ENCODE assay signal across 8 cellular contexts in the genomic region with DNA sequence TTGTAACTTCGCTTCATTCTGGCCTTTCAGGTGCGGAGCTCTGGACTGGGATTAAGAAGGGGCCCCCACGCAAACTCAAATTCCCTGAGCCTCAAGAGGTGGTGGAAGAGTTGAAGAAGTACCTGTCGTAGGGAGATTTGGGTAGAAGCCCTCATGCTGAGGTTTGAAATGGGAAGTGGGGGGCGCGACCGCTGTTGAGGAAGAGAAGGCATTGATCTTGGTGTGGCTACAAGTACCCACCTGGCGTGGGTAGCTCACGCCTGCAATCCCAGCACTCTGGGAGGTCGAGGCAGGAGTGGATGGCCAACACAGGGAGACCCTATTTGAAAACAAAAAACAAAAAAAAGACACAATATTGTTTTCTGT. TPM values are rescaled to one million over a fixed set of nuclear protein-coding genes. Genes with fewer than 3 reads are reported as not detected.
A peak's percentile ranks its signal among the peaks of the same experiment; 100 is the strongest.
DNase-seq lines count a peak whose midpoint lies in the region; ATAC-seq and TF ChIP-seq lines count a peak whose summit lies in the region.

No MANE protein-coding gene starts in this region.

- no peaks in the 10 kb centered on the region for H3K27me3 Mint-ChIP-seq in activated CD4-positive, alpha-beta memory T cell treated with anti-CD3 and anti-CD28 coated beads for 36 hours

- no peak for TF ChIP-seq CTCF in stomach (IDR thresholded peaks at IDR 0.05)

- intact Hi-C loops in activated CD4-positive, alpha-beta memory T cell treated with anti-CD3 and anti-CD28 coated beads for 36 hours (cut with micrococcal nuclease): loop anchor here (5.0 kb wide), 1 partner anchor 415 kb away; no protein-coding TSS in a partner anchor
- intact Hi-C loops in stomach (cut with DNase I; ENCODE audit: low total_unique reads): no loop called here

- H3K9me3 Mint-ChIP-seq in activated CD4-positive, alpha-beta memory T cell treated with anti-CD3 and anti-CD28 coated beads for 36 hours: no peaks in the 10 kb centered on the region

- peak overlapping the region; percentile 99 for H3K27ac Mint-ChIP-seq in activated CD4-positive, alpha-beta memory T cell treated with anti-CD3 and anti-CD28 coated beads for 36 hours

- TF ChIP-seq EP300 in stomach (IDR thresholded peaks at IDR 0.05): no peak

- 1 to 7% (median 1%) methylated on average over 10 of the region's 10 CpGs for WGBS in stomach, 5 donors

- no peak for ATAC-seq in GM21786 (IDR thresholded peaks at IDR 0.05; ENCODE audit: unreplicated experiment)

- H3K4me1 ChIP-seq in iPS-15b (ENCODE audit: control insufficient read depth, insufficient read depth, low read length) (peaks cover 2% of the 10 kb centered on the region), stomach (peaks cover 9 to 27% (median 21%) of the 10 kb centered on the region in 4 donors)

- H3K4me3 ChIP-seq in iPS-15b (ENCODE audit: low read depth, low read length): peak overlapping the region; percentile 98
- peak overlapping the region; percentile 81 to 92 (median 88) for H3K4me3 ChIP-seq in stomach

- H3K9ac ChIP-seq in iPS-15b (ENCODE audit: low read depth, low read length): peak overlapping the region; percentile 99

- H3K27me3 ChIP-seq in iPS-15b (ENCODE audit: control insufficient read depth, insufficient read depth, low read length) (no peaks in the 10 kb centered on the region), stomach (no peaks in the 10 kb centered on the region)

- peak overlapping the region; percentile 97 for H3K4me3 Mint-ChIP-seq in activated CD4-positive, alpha-beta memory T cell treated with anti-CD3 and anti-CD28 coated beads for 36 hours

- POLR2A ChIA-PET in activated CD4-positive, alpha-beta memory T cell treated with anti-CD3 and anti-CD28 coated beads for 36 hours (lab: Charles Lee): interaction anchor here (0.6 to 2.3 kb wide), 10 partner anchors 9 to 406 kb away, joined by 3 to 12 read pairs (median 5); partner anchors contain the start of genes BTBD18, MED19, SSRP1 and TMX2

- TF ChIP-seq POLR2A in stomach (IDR thresholded peaks at IDR 0.05): no peak

- H3K4me1 Mint-ChIP-seq in activated CD4-positive, alpha-beta memory T cell treated with anti-CD3 and anti-CD28 coated beads for 36 hours (ENCODE audit: low read depth): peaks cover 45% of the 10 kb centered on the region

- H3K27ac ChIP-seq in stomach: peak overlapping the region; percentile 89 to 97 (median 92)

- peak; percentile 3 to 13 for DNase-seq in NOMO-1 (lab: John Stamatoyannopoulos, UW; ENCODE audit: unreplicated experiment in 2 of 2)
- no peak for DNase-seq in NOMO-1 treated with dmso at 0.1 percent for 144 hours (lab: John Stamatoyannopoulos, UW; ENCODE audit: unreplicated experiment)
- no peak for DNase-seq in activated CD4-positive, alpha-beta memory T cell treated with anti-CD3 and anti-CD28 coated beads for 36 hours
- DNase-seq in stomach: no peak
- DNase-seq in HuH-7.5 (ENCODE audit: low spot score): no peak
- no peak for DNase-seq in DMS153 (lab: John Stamatoyannopoulos, UW)

- H3K36me3 ChIP-seq in iPS-15b (ENCODE audit: control insufficient read depth, insufficient read depth, low read length) (peaks cover 18% of the 10 kb centered on the region), stomach (peaks cover 40 to 80% (median 72%) of the 10 kb centered on the region in 4 donors)

- H3K9me3 ChIP-seq in iPS-15b (ENCODE audit: control insufficient read depth, insufficient read depth, low read length) (no peaks in the 10 kb centered on the region), stomach (no peaks in the 10 kb centered on the region)

- peaks cover 47% of the 10 kb centered on the region for H3K36me3 Mint-ChIP-seq in activated CD4-positive, alpha-beta memory T cell treated with anti-CD3 and anti-CD28 coated beads for 36 hours

- CTCF ChIA-PET in activated CD4-positive, alpha-beta memory T cell treated with anti-CD3 and anti-CD28 coated beads for 36 hours (lab: Charles Lee): interaction anchor here (1.3 to 6.2 kb wide), 5 partner anchors 32 to 782 kb away, joined by 3 to 41 read pairs (median 5); no protein-coding TSS in a partner anchor

RNA-seq across cellular contexts. Expression of gene SELENOH, which starts 0.8 kb away (rescaled TPM):
- total RNA-seq in activated CD4-positive, alpha-beta memory T cell treated with anti-CD3 and anti-CD28 coated beads for 36 hours: 100 to 1,000 TPM; 235 to 252 TPM
- 100 to 1,000 TPM in 4 of 5 donors, 10 to 100 TPM in 1; 33.8 to 234 (median 152) TPM for total RNA-seq in stomach
- polyA plus RNA-seq in stomach: 100 to 1,000 TPM; 158 to 194 (median 183) TPM

RNA-seq across cellular contexts. Expression of gene BTBD18, which starts 9.5 kb away (rescaled TPM):
- not detected for total RNA-seq in activated CD4-positive, alpha-beta memory T cell treated with anti-CD3 and anti-CD28 coated beads for 36 hours
- not detected for total RNA-seq in stomach
- polyA plus RNA-seq in stomach: not detected

RNA-seq across cellular contexts. Expression of gene CTNND1, which starts 19.5 kb away (rescaled TPM):
- 1 to 10 TPM; 3.5 to 4.4 TPM for total RNA-seq in activated CD4-positive, alpha-beta memory T cell treated with anti-CD3 and anti-CD28 coated beads for 36 hours
- 100 to 1,000 TPM; 110 to 447 (median 215) TPM for total RNA-seq in stomach
- polyA plus RNA-seq in stomach: 10 to 100 TPM; 45.1 to 98.5 (median 61.3) TPM

RNA-seq across cellular contexts. Expression of gene TMX2, which starts 29.7 kb away (rescaled TPM):
- 10 to 100 TPM; 54.9 to 57.2 TPM for total RNA-seq in activated CD4-positive, alpha-beta memory T cell treated with anti-CD3 and anti-CD28 coated beads for 36 hours
- 10 to 100 TPM; 20.1 to 72.3 (median 38.1) TPM for total RNA-seq in stomach
- polyA plus RNA-seq in stomach: 10 to 100 TPM; 34.5 to 57.6 (median 35.2) TPM

RNA-seq across cellular contexts. Expression of gene MED19, which starts 30.1 kb away (rescaled TPM):
- 10 to 100 TPM; 12.9 to 14.1 TPM for total RNA-seq in activated CD4-positive, alpha-beta memory T cell treated with anti-CD3 and anti-CD28 coated beads for 36 hours
- total RNA-seq in stomach: 10 to 100 TPM in 3 of 5 donors, 1 to 10 TPM in 1, not detected in 1; 4.4 to 31.7 (median 18.8) TPM
- 10 to 100 TPM; 14.2 to 23.2 (median 16.8) TPM for polyA plus RNA-seq in stomach

Comparison
In these comparisons a context has a peak if more than half of its experiments do, and no peak if none do; other contexts are left out.
1. DNase-seq: peak in NOMO-1 (2 of 2); none in NOMO-1 treated with dmso at 0.1 percent for 144 hours (single experiment), activated CD4-positive, alpha-beta memory T cell treated with anti-CD3 and anti-CD28 coated beads for 36 hours (single experiment), stomach (single experiment), HuH-7.5 (single experiment) and DMS153 (single experiment).
2. RNA of gene CTNND1, which starts 19.5 kb away (total RNA-seq): 110 to 447 TPM in stomach; 3.5 to 4.4 TPM in activated CD4-positive, alpha-beta memory T cell treated with anti-CD3 and anti-CD28 coated beads for 36 hours; every median in the first group is over 10 times any median in the second.